In the genomic region with DNA sequence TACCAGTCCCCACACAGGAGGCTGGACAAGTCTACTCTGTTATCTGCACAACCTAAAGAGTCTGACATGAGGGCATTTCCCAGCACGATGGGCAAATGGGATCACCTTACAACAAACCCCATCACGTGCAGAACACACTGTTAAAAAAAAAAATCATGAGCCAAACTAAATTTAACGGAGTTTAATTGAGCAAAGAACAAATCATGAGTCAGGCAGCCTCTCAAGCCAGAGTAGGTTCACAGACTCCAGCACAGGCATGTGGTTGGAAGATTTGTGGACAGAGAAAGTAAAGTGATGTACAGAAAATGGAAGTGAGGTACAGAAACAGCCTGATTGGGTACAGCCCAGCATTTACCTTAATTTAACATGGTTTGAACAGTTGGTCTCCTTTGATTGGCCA, we compare ENCODE assay signal across 18 cellular contexts. TPM values are rescaled to one million over a fixed set of nuclear protein-coding genes. Genes with fewer than 3 reads are reported as not detected.
DNase-seq lines count a peak whose midpoint lies in the region; ATAC-seq, FAIRE-seq and TF ChIP-seq lines count a peak whose summit lies in the region.
"Had no signal": no experiment of that assay in that cellular context is flagged by ENCODE, and none has a peak within 500 bp of the region (broad histone marks: within the 10 kb centered on the region; RNA-seq: fewer than 3 reads in every experiment).

No MANE protein-coding gene starts in this region.

- H3K4me3 ChIP-seq in HepG2 (replicated peaks in 1 of 3; ENCODE audit: insufficient read depth in 1 of 3, low read depth in 2 of 3, low read length in 3 of 3), result no peak overlapping the region
- H3K4me3 ChIP-seq: HAP-1, SJSA1 had no signal

- no peak for TF ChIP-seq CTCF in CD14-positive monocyte (IDR thresholded peaks at IDR 0.05)
- TF ChIP-seq CTCF in HepG2 (CRISPR knock-in tag; IDR thresholded peaks at IDR 0.05), result no peak

- POLR2A ChIA-PET in HEK293T (lab: Yijun Ruan, JAX), result no interaction called here
- POLR2A ChIA-PET in HepG2 (lab: Yijun Ruan, JAX), result no interaction called here

- no peaks in the 10 kb centered on the region for H3K27me3 ChIP-seq in HepG2 (ENCODE audit: control insufficient read depth in 1 of 2, insufficient read depth in 2 of 2, low read length in 2 of 2)
- H3K27me3 ChIP-seq: SJSA1 had no signal

- H3K4me1 Mint-ChIP-seq in CD14-positive monocyte, result no peaks in the 10 kb centered on the region
- H3K4me1 Mint-ChIP-seq in activated T-helper 2 cell treated with anti-CD3 and anti-CD28 coated beads, Interferon-gamma antibody, Interleukin-2, Interleukin-4, amounts not matched to agents 10 μg/mL and 5 μg/mL and 100 μg/mL, durations not matched to agents 14 hours and 24 hours and 36 hours (ENCODE audit: low read depth), result no peaks in the 10 kb centered on the region
- H3K4me1 Mint-ChIP-seq: CD4-positive, CD25-positive, alpha-beta regulatory T cell had no signal

- CTCF ChIA-PET in HEK293T (lab: Yijun Ruan, JAX), result no interaction called here
- CTCF ChIA-PET in HepG2 (lab: Yijun Ruan, JAX; ENCODE audit: low intra/inter-chr PET ratio, low total read pairs), result no interaction called here

- no peaks in the 10 kb centered on the region for H4K20me1 ChIP-seq in HepG2 (ENCODE audit: insufficient read depth, low read length)

- no peak for TF ChIP-seq POLR2A in HepG2 (IDR thresholded peaks at IDR 0.05; ENCODE audit: insufficient read depth in 1 of 2, low read depth in 2 of 2, low read length in 2 of 2)

- peaks cover 0 to 6% of the 10 kb centered on the region in 2 experiments; a peak in 1 of 5 replicates for H3K36me3 ChIP-seq in HepG2 (replicated peaks in 1 of 2; ENCODE audit: control insufficient read depth in 1 of 2, insufficient read depth in 2 of 2, low read length in 2 of 2)
- H3K36me3 ChIP-seq: HAP-1, SJSA1 had no signal

- TF ChIP-seq RAD21 in HepG2 (CRISPR knock-in tag; IDR thresholded peaks at IDR 0.05), result no peak

- H2AFZ ChIP-seq in HepG2 (ENCODE audit: low read length), result no peak overlapping the region

- peaks cover 16% of the 10 kb centered on the region for H3K4me1 ChIP-seq in HepG2 (ENCODE audit: insufficient read depth, low read length)
- H3K4me1 ChIP-seq: Caco-2, HAP-1, SJSA1 had no signal

- no peaks in the 10 kb centered on the region for H3K79me2 ChIP-seq in HepG2 (ENCODE audit: insufficient read depth, low read length)

- H3K9me3 Mint-ChIP-seq in CD14-positive monocyte, result peaks cover 0 to 5% (median 1%) of the 10 kb centered on the region in 7 donors
- no peaks in the 10 kb centered on the region for H3K9me3 Mint-ChIP-seq in activated T-helper 2 cell treated with anti-CD3 and anti-CD28 coated beads, Interferon-gamma antibody, Interleukin-2, Interleukin-4, amounts not matched to agents 10 μg/mL and 5 μg/mL and 100 μg/mL, durations not matched to agents 14 hours and 24 hours and 36 hours

- no peak overlapping the region for H3K27ac ChIP-seq in HepG2 (ENCODE audit: extremely low read length, insufficient read depth, low read length)
- H3K27ac ChIP-seq: KMS-11, SJSA1 had no signal

- peak overlapping the region in 4 of 7 donors; percentile 11 to 68 (median 20) for H3K27ac Mint-ChIP-seq in CD14-positive monocyte
- H3K27ac Mint-ChIP-seq in activated T-helper 2 cell treated with anti-CD3 and anti-CD28 coated beads, Interferon-gamma antibody, Interleukin-2, Interleukin-4, amounts not matched to agents 10 μg/mL and 5 μg/mL and 100 μg/mL, durations not matched to agents 14 hours and 24 hours and 36 hours, result no peak overlapping the region

- H3K4me3 Mint-ChIP-seq in CD14-positive monocyte, result no peak overlapping the region
- no peak overlapping the region for H3K4me3 Mint-ChIP-seq in activated T-helper 2 cell treated with anti-CD3 and anti-CD28 coated beads, Interferon-gamma antibody, Interleukin-2, Interleukin-4, amounts not matched to agents 10 μg/mL and 5 μg/mL and 100 μg/mL, durations not matched to agents 14 hours and 24 hours and 36 hours (ENCODE audit: low read depth)
- H3K4me3 Mint-ChIP-seq: CD4-positive, CD25-positive, alpha-beta regulatory T cell had no signal

- H3K9ac ChIP-seq in HepG2 (ENCODE audit: insufficient read depth, low read depth, low read length), result no peak overlapping the region
- H3K9ac ChIP-seq: KMS-11 had no signal

- peaks cover 0 to 1% (median 0%) of the 10 kb centered on the region in 3 donors for H3K27me3 Mint-ChIP-seq in CD14-positive monocyte (ENCODE audit: low read depth in 3 of 3)
- H3K27me3 Mint-ChIP-seq in activated T-helper 2 cell treated with anti-CD3 and anti-CD28 coated beads, Interferon-gamma antibody, Interleukin-2, Interleukin-4, amounts not matched to agents 10 μg/mL and 5 μg/mL and 100 μg/mL, durations not matched to agents 14 hours and 24 hours and 36 hours (ENCODE audit: low read depth), result peaks cover under 1% of the 10 kb centered on the region

- TF ChIP-seq EP300 in HepG2 (IDR thresholded peaks at IDR 0.05; ENCODE audit: low read depth in 2 of 2, low read length in 2 of 2) (no peak), HepG2 (CRISPR knock-in tag; IDR thresholded peaks at IDR 0.05; ENCODE audit: borderline replicate concordance) (no peak)

- WGBS in HepG2 (ENCODE audit: low lambda C conversion rate), result 93% methylated on average over 3 of the region's 3 CpGs

- no peak overlapping the region for H3K4me2 ChIP-seq in HepG2 (ENCODE audit: low read depth, low read length)
- H3K4me2 ChIP-seq: KMS-11 had no signal

- intact Hi-C loops in CD14-positive monocyte (cut with micrococcal nuclease), result no loop called here
- intact Hi-C loops in HepG2 (cut with micrococcal nuclease; ENCODE audit: unreplicated experiment), result no loop called here
- intact Hi-C loops in activated T-helper 2 cell treated with anti-CD3 and anti-CD28 coated beads, Interferon-gamma antibody, Interleukin-2, Interleukin-4, amounts not matched to agents 10 μg/mL and 5 μg/mL and 100 μg/mL, durations not matched to agents 14 hours and 24 hours and 36 hours (cut with micrococcal nuclease), result no loop called here

- H3K9me3 ChIP-seq in HepG2 (ENCODE audit: low read length), result no peaks in the 10 kb centered on the region
- H3K9me3 ChIP-seq: Caco-2, HAP-1, SJSA1 had no signal

- FAIRE-seq in HepG2 (lab: Jason Lieb, UNC), result peak; percentile 12

- DNase-seq in CD14-positive monocyte (ENCODE audit: low spot score), result no peak
- DNase-seq in HEK293T (ENCODE audit: extremely low spot score), result no peak
- peak; percentile 18 for DNase-seq in amniotic epithelial cell (ENCODE audit: low read depth)
- DNase-seq in HepG2 (ENCODE audit: low spot score), result no peak
- no peak for DNase-seq in activated T-helper 2 cell treated with anti-CD3 and anti-CD28 coated beads, Interferon-gamma antibody, Interleukin-2, Interleukin-4, amounts not matched to agents 10 μg/mL and 5 μg/mL and 100 μg/mL, durations not matched to agents 14 hours and 24 hours and 36 hours (ENCODE audit: low spot score)
- DNase-seq: Caco-2; CD4-positive, CD25-positive, alpha-beta regulatory T cell; DMS153; EL; NCI-H187 treated with DMSO at 0.1 percent for 48 hours; NCI-H2171; NCI-H446 treated with DMSO at 0.1 percent for 48 hours; NK-92 treated with Interleukin-12 subunit alpha and Interleukin-12 subunit beta, amount 100 ng/mL, for 24 hours had no signal

- no TSS peak for BruUV-seq in HepG2 (replicated peaks; lab: Mats Ljungman, UMichigan)

- ATAC-seq in HepG2 (peak; percentile 25; the same call in 1 of the 3 replicates), HG03025 (IDR thresholded peaks at IDR 0.05; ENCODE audit: low FRiP score, unreplicated experiment) (no peak), HG03469 (IDR thresholded peaks at IDR 0.05; ENCODE audit: unreplicated experiment) (no peak)

- in situ Hi-C loops in HepG2 (cut with HindIII; ENCODE audit: extremely low pct_ligation_motif_present, low pct_unique_long_range_greater_than_20kb), result no loop called here

- peaks cover 27 to 48% of the 10 kb centered on the region in 2 donors for H3K36me3 Mint-ChIP-seq in CD14-positive monocyte
- H3K36me3 Mint-ChIP-seq in activated T-helper 2 cell treated with anti-CD3 and anti-CD28 coated beads, Interferon-gamma antibody, Interleukin-2, Interleukin-4, amounts not matched to agents 10 μg/mL and 5 μg/mL and 100 μg/mL, durations not matched to agents 14 hours and 24 hours and 36 hours (ENCODE audit: low read depth), result no peaks in the 10 kb centered on the region
- H3K36me3 Mint-ChIP-seq: CD4-positive, CD25-positive, alpha-beta regulatory T cell had no signal

TF ChIP-seq in HEK293T, 16 proteins besides CTCF, POLR2A, EP300 and RAD21 (continues in another document):
- TF ChIP-seq HDGF (IDR thresholded peaks at IDR 0.05; ENCODE audit: borderline replicate concordance) (no peak), TARDBP (IDR thresholded peaks at IDR 0.05) (no peak), SUZ12 (IDR thresholded peaks at IDR 0.05) (no peak)

RNA-seq across cellular contexts. Expression of gene KYNU, which starts 59.9 kb away (rescaled TPM):
- polyA plus RNA-seq in CD14-positive monocyte (100 to 1,000 TPM; 131 to 132 TPM), HepG2 (2011; rRNA removed) (13.7 and 21.9 TPM in 2 replicates)
- 68.6 and 98.2 TPM in 2 replicates for total RNA-seq in HepG2 (2016; rRNA removed; fragmentation: Illumina TruSeq; extraction: Trizol)
- total RNA-seq in HepG2 (2016; cell fraction: cytosol; rRNA removed; fragmentation: Illumina TruSeq; extraction: Trizol; ENCODE audit: low read depth), result 11.5 and 14.9 TPM in 2 replicates
- 70.0 and 103 TPM in 2 replicates for total RNA-seq in HepG2 (2016; cell fraction: insoluble cytoplasmic fraction; rRNA removed; fragmentation: Illumina TruSeq; extraction: Trizol)
- total RNA-seq in HepG2 (2016; cell fraction: membrane; rRNA removed; fragmentation: Illumina TruSeq; extraction: Trizol), result 26.4 and 34.0 TPM in 2 replicates
- 60.4 and 62.1 TPM in 2 replicates for total RNA-seq in HepG2 (2016; cell fraction: nucleus; rRNA removed; fragmentation: Illumina TruSeq; extraction: Trizol)
- 11.5 and 15.4 TPM in 2 replicates for polyA plus RNA-seq in HepG2 (2011; cell fraction: cytosol; rRNA removed)
- polyA plus RNA-seq in HepG2 (2011; cell fraction: nucleus; rRNA removed), result 4.5 and 5.2 TPM in 2 replicates
- polyA plus RNA-seq in HepG2 (2012), result 31.0 and 46.5 TPM in 2 replicates
- 10.7 and 10.8 TPM in 2 replicates for polyA plus RNA-seq in HepG2 (2016; cell fraction: cytosol; fragmentation: Illumina TruSeq; extraction: Trizol; ENCODE audit: low read depth)
- polyA plus RNA-seq in HepG2 (2016; cell fraction: insoluble cytoplasmic fraction; fragmentation: Illumina TruSeq; extraction: Trizol; ENCODE audit: low read depth), result 71.6 and 79.6 TPM in 2 replicates
- polyA plus RNA-seq in HepG2 (2016; cell fraction: membrane; fragmentation: Illumina TruSeq; extraction: Trizol; ENCODE audit: low read depth), result 15.4 and 19.8 TPM in 2 replicates
- polyA plus RNA-seq in HepG2 (2016; cell fraction: nucleus; fragmentation: Illumina TruSeq; extraction: Trizol; ENCODE audit: insufficient read depth, low read depth), result 27.3 and 28.7 TPM in 2 replicates
- 7.0 and 141 TPM in 2 replicates for polyA minus RNA-seq in HepG2 (2011; rRNA and poly(A)+ RNA removed; ENCODE audit: low replicate concordance)
- polyA minus RNA-seq in HepG2 (2011; cell fraction: cytosol; rRNA and poly(A)+ RNA removed), result 13.4 and 17.7 TPM in 2 replicates
- 98.0 and 107 TPM in 2 replicates for polyA minus RNA-seq in HepG2 (2011; cell fraction: nucleus; rRNA and poly(A)+ RNA removed)
- 0.11 TPM in 1 of 2 replicates, not detected in the other for total RNA-seq in activated T-helper 2 cell treated with anti-CD3 and anti-CD28 coated beads, Interferon-gamma antibody, Interleukin-2, Interleukin-4, amounts not matched to agents 10 μg/mL and 5 μg/mL and 100 μg/mL, durations not matched to agents 14 hours and 24 hours and 36 hours
- total RNA-seq: CD4-positive, CD25-positive, alpha-beta regulatory T cell; SJSA1 had no signal

Comparison
In these comparisons a context has a peak if more than half of its experiments do, and no peak if none do; other contexts are left out.
1. RNA of gene KYNU, which starts 59.9 kb away (total RNA-seq): 11.5 to 103 TPM in HepG2; 0.11 TPM in activated T-helper 2 cell treated with anti-CD3 and anti-CD28 coated beads, Interferon-gamma antibody, Interleukin-2, Interleukin-4, amounts not matched to agents 10 μg/mL and 5 μg/mL and 100 μg/mL, durations not matched to agents 14 hours and 24 hours and 36 hours; every median in the first group is over 10 times any median in the second.